In the genomic region with DNA sequence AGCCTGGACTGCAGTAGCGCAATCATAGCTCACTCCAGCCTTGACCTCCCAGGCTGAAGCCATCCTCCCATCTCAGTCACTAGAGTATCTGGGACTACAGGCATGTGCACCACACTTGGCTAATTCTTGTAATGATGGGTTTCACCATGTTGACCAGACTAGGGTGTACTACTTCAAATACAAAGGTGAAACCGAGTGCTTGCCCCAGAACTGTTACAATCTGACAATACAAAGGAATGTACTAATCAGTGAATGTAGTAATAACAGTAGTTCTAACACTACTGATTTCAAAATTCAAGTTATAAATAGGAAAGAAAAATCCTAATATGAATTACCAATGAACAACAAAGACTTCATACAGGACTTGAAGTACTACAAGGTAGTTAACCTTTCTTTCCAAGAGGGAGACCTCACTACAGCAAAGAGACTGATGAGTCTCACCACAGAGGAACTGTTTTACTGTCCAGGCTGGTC, we compare ENCODE assay signal across 1 cellular context.
TF ChIP-seq lines count a peak whose summit lies in the region.

No MANE protein-coding gene starts in this region.

TF ChIP-seq in IMR-90, 13 proteins besides CTCF, POLR2A, EP300 and RAD21:
- TF ChIP-seq CEBPB (IDR thresholded peaks at IDR 0.05; ENCODE audit: low read depth, low read length) (no peak), SMC3 (IDR thresholded peaks at IDR 0.05; ENCODE audit: low read depth, low read length) (no peak), FOS (IDR thresholded peaks at IDR 0.05; ENCODE audit: low read depth, low read length) (no peak), RFX5 (IDR thresholded peaks at IDR 0.05; ENCODE audit: low read depth, low read length) (no peak), BHLHE40 (IDR thresholded peaks at IDR 0.05; ENCODE audit: low read depth, low read length) (no peak), MXI1 (IDR thresholded peaks at IDR 0.05; ENCODE audit: borderline replicate concordance, low read depth, low read length) (no peak), NFE2L2 (IDR thresholded peaks at IDR 0.05; ENCODE audit: low read depth, low read length) (no peak), CHD1 (IDR thresholded peaks at IDR 0.05; ENCODE audit: low read depth, low read length) (no peak), MAFK (IDR thresholded peaks at IDR 0.05; ENCODE audit: low read depth, low read length) (no peak), RCOR1 (IDR thresholded peaks at IDR 0.05; ENCODE audit: insufficient replicate concordance, low read length) (no peak), MAZ (IDR thresholded peaks at IDR 0.05; ENCODE audit: borderline replicate concordance, low read depth, low read length) (no peak)
- TF ChIP-seq, protein P1, sequence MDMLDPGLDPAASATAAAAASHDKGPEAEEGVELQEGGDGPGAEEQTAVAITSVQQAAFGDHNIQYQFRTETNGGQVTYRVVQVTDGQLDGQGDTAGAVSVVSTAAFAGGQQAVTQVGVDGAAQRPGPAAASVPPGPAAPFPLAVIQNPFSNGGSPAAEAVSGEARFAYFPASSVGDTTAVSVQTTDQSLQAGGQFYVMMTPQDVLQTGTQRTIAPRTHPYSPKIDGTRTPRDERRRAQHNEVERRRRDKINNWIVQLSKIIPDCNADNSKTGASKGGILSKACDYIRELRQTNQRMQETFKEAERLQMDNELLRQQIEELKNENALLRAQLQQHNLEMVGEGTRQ (IDR thresholded peaks at IDR 0.05; ENCODE audit: low read depth, low read length) = no peak
- TF ChIP-seq, protein P2, sequence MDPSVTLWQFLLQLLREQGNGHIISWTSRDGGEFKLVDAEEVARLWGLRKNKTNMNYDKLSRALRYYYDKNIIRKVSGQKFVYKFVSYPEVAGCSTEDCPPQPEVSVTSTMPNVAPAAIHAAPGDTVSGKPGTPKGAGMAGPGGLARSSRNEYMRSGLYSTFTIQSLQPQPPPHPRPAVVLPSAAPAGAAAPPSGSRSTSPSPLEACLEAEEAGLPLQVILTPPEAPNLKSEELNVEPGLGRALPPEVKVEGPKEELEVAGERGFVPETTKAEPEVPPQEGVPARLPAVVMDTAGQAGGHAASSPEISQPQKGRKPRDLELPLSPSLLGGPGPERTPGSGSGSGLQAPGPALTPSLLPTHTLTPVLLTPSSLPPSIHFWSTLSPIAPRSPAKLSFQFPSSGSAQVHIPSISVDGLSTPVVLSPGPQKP (IDR thresholded peaks at IDR 0.05; ENCODE audit: borderline replicate concordance, low read depth, low read length) = no peak
